2 cellular contexts compared by ENCODE assay signal in genomic region chr9:6195714-6196360, GRCh38.
TF ChIP-seq lines count a peak whose summit lies in the region.

No MANE protein-coding gene starts in this region.

TF ChIP-seq in GM23338, 12 proteins besides CTCF, POLR2A, EP300 and RAD21 (continued from another document):
- TF ChIP-seq, protein P1, sequence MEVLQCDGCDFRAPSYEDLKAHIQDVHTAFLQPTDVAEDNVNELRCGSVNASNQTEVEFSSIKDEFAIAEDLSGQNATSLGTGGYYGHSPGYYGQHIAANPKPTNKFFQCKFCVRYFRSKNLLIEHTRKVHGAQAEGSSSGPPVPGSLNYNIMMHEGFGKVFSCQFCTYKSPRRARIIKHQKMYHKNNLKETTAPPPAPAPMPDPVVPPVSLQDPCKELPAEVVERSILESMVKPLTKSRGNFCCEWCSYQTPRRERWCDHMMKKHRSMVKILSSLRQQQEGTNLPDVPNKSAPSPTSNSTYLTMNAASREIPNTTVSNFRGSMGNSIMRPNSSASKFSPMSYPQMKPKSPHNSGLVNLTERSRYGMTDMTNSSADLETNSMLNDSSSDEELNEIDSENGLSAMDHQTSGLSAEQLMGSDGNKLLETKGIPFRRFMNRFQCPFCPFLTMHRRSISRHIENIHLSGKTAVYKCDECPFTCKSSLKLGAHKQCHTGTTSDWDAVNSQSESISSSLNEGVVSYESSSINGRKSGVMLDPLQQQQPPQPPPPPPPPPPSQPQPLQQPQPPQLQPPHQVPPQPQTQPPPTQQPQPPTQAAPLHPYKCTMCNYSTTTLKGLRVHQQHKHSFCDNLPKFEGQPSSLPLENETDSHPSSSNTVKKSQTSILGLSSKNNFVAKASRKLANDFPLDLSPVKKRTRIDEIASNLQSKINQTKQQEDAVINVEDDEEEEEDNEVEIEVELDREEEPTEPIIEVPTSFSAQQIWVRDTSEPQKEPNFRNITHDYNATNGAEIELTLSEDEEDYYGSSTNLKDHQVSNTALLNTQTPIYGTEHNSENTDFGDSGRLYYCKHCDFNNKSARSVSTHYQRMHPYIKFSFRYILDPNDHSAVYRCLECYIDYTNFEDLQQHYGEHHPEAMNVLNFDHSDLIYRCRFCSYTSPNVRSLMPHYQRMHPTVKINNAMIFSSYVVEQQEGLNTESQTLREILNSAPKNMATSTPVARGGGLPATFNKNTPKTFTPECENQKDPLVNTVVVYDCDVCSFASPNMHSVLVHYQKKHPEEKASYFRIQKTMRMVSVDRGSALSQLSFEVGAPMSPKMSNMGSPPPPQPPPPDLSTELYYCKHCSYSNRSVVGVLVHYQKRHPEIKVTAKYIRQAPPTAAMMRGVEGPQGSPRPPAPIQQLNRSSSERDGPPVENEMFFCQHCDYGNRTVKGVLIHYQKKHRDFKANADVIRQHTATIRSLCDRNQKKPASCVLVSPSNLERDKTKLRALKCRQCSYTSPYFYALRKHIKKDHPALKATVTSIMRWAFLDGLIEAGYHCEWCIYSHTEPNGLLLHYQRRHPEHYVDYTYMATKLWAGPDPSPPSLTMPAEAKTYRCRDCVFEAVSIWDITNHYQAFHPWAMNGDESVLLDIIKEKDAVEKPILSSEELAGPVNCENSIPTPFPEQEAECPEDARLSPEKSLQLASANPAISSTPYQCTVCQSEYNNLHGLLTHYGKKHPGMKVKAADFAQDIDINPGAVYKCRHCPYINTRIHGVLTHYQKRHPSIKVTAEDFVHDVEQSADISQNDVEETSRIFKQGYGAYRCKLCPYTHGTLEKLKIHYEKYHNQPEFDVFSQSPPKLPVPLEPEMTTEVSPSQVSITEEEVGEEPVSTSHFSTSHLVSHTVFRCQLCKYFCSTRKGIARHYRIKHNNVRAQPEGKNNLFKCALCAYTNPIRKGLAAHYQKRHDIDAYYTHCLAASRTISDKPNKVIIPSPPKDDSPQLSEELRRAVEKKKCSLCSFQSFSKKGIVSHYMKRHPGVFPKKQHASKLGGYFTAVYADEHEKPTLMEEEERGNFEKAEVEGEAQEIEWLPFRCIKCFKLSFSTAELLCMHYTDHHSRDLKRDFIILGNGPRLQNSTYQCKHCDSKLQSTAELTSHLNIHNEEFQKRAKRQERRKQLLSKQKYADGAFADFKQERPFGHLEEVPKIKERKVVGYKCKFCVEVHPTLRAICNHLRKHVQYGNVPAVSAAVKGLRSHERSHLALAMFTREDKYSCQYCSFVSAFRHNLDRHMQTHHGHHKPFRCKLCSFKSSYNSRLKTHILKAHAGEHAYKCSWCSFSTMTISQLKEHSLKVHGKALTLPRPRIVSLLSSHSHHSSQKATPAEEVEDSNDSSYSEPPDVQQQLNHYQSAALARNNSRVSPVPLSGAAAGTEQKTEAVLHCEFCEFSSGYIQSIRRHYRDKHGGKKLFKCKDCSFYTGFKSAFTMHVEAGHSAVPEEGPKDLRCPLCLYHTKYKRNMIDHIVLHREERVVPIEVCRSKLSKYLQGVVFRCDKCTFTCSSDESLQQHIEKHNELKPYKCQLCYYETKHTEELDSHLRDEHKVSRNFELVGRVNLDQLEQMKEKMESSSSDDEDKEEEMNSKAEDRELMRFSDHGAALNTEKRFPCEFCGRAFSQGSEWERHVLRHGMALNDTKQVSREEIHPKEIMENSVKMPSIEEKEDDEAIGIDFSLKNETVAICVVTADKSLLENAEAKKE (CRISPR knock-in tag; IDR thresholded peaks at IDR 0.05) = no peak
- TF ChIP-seq ETS1 (IDR thresholded peaks at IDR 0.05) = no peak
- no peak for TF ChIP-seq NANOG (IDR thresholded peaks at IDR 0.05; ENCODE audit: borderline replicate concordance)
- no peak for TF ChIP-seq CREB1 (CRISPR knock-in tag; IDR thresholded peaks at IDR 0.05; ENCODE audit: low read depth)
- TF ChIP-seq ZNF114 (CRISPR knock-in tag; IDR thresholded peaks at IDR 0.05) = no peak
- no peak for TF ChIP-seq ZNF331 (CRISPR knock-in tag; IDR thresholded peaks at IDR 0.05; ENCODE audit: low read depth)
- TF ChIP-seq, protein P2, sequence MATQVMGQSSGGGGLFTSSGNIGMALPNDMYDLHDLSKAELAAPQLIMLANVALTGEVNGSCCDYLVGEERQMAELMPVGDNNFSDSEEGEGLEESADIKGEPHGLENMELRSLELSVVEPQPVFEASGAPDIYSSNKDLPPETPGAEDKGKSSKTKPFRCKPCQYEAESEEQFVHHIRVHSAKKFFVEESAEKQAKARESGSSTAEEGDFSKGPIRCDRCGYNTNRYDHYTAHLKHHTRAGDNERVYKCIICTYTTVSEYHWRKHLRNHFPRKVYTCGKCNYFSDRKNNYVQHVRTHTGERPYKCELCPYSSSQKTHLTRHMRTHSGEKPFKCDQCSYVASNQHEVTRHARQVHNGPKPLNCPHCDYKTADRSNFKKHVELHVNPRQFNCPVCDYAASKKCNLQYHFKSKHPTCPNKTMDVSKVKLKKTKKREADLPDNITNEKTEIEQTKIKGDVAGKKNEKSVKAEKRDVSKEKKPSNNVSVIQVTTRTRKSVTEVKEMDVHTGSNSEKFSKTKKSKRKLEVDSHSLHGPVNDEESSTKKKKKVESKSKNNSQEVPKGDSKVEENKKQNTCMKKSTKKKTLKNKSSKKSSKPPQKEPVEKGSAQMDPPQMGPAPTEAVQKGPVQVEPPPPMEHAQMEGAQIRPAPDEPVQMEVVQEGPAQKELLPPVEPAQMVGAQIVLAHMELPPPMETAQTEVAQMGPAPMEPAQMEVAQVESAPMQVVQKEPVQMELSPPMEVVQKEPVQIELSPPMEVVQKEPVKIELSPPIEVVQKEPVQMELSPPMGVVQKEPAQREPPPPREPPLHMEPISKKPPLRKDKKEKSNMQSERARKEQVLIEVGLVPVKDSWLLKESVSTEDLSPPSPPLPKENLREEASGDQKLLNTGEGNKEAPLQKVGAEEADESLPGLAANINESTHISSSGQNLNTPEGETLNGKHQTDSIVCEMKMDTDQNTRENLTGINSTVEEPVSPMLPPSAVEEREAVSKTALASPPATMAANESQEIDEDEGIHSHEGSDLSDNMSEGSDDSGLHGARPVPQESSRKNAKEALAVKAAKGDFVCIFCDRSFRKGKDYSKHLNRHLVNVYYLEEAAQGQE (IDR thresholded peaks at IDR 0.05; ENCODE audit: unreplicated experiment) = no peak

TF ChIP-seq in H1, 55 proteins besides CTCF, POLR2A, EP300 and RAD21 (continued from another document):
- TF ChIP-seq CTBP2 (IDR thresholded peaks at IDR 0.05; ENCODE audit: borderline replicate concordance, insufficient read depth, insufficient read length, low read length) = no peak
- TF ChIP-seq CHD2 (IDR thresholded peaks at IDR 0.05; ENCODE audit: low read length) = no peak
- TF ChIP-seq GABPA (IDR thresholded peaks at IDR 0.05; ENCODE audit: borderline replicate concordance, insufficient read depth, low read length) = no peak
- TF ChIP-seq, protein P3, sequence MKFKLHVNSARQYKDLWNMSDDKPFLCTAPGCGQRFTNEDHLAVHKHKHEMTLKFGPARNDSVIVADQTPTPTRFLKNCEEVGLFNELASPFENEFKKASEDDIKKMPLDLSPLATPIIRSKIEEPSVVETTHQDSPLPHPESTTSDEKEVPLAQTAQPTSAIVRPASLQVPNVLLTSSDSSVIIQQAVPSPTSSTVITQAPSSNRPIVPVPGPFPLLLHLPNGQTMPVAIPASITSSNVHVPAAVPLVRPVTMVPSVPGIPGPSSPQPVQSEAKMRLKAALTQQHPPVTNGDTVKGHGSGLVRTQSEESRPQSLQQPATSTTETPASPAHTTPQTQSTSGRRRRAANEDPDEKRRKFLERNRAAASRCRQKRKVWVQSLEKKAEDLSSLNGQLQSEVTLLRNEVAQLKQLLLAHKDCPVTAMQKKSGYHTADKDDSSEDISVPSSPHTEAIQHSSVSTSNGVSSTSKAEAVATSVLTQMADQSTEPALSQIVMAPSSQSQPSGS (IDR thresholded peaks at IDR 0.05; ENCODE audit: low read length) = no peak
- TF ChIP-seq ZNF274 (IDR thresholded peaks at IDR 0.05; ENCODE audit: borderline replicate concordance, extremely low read depth, low read length) = no peak
- no peak for TF ChIP-seq RXRA (IDR thresholded peaks at IDR 0.05; ENCODE audit: insufficient read depth, low read depth, low read length)
